1 cellular context compared by ENCODE assay signal in genomic region chr3:176906046-176906905, GRCh38.
TF ChIP-seq lines count a peak whose summit lies in the region.

No MANE protein-coding gene starts in this region.

TF ChIP-seq in HepG2, 621 proteins besides CTCF, POLR2A, EP300 and RAD21 (continued from another document):
- TF ChIP-seq ZNF550 (CRISPR knock-in tag; IDR thresholded peaks at IDR 0.05; ENCODE audit: borderline replicate concordance) (no peak), SAFB2 (CRISPR knock-in tag; IDR thresholded peaks at IDR 0.05; ENCODE audit: borderline replicate concordance, low read depth) (no peak), HIC2 (CRISPR knock-in tag; IDR thresholded peaks at IDR 0.05; ENCODE audit: low read depth) (no peak), FOSL2 (CRISPR knock-in tag; IDR thresholded peaks at IDR 0.05) (no peak), GLI4 (CRISPR knock-in tag; IDR thresholded peaks at IDR 0.05; ENCODE audit: borderline replicate concordance) (no peak), HDAC2 (CRISPR knock-in tag; IDR thresholded peaks at IDR 0.05) (no peak), XRCC5 (optimal IDR thresholded peaks at IDR 0.05; ENCODE audit: low read length) (no peak), CREBL2 (CRISPR knock-in tag; IDR thresholded peaks at IDR 0.05; ENCODE audit: borderline replicate concordance) (no peak)
